ENCODE assay signal across 8 cellular contexts in the genomic region with DNA sequence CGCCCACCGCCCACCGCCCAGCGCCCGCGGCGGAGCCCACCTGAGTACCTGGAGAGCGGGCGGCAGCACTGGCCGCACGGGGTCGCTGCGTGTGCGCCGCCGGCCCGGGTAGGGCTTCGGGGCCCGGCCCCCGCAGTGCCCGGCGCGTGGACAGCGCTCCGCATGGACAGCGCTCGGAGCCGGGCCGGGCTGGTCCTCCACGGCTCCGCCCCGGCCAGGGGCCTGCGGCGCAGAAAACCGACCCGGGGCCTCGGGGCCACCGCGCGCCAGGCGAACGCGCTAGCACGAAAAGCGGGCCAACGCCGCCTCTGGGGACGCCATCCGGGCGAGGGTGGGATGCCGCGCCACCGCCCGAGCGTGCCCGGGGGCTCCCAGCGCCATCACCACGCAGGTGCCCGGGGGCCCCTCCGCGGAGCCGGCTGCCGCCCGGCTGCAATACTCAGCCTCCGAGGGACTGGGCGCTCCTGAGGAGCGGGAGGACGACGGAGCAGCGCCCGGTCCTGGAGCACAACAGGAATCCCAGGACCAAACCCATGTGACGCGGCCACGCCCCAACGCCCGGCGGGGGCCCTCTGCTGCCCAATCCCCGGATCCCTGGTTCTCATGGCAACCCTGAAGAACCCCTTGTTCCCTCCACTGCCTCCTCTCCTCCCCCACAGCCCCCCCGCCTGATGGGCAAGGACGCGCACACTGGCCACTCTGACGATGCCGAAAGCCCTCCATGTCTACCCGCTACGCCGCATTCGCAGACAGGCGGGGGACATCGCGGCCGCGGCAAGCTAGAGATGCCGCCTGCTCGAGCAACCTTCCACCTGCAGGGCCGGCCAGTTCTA. TPM values are rescaled to one million over a fixed set of nuclear protein-coding genes. Genes with fewer than 3 reads are reported as not detected.
DNase-seq lines count a peak whose midpoint lies in the region; ATAC-seq and TF ChIP-seq lines count a peak whose summit lies in the region.

A gene (minus strand): TSS at position 521 of the 833 bp plus-strand sequence. CDS start 50,574 bp downstream, outside the sequence.

- CTCF ChIA-PET in AG04450 (lab: Charles Lee) = no interaction called here

- H3F3A ChIP-seq in neural progenitor cell (ENCODE audit: low read depth) = peaks cover 3% of the 10 kb centered on the region

- H3K4me1 Mint-ChIP-seq in activated naive CD4-positive, alpha-beta T cell treated with anti-CD3 and anti-CD28 coated beads, Interleukin-2, amount 50 U/mL, for 24 hours = peaks cover 29% of the 10 kb centered on the region
- H3K4me1 Mint-ChIP-seq in neural progenitor cell = peaks cover 33% of the 10 kb centered on the region

- H3K27me3 Mint-ChIP-seq in activated naive CD4-positive, alpha-beta T cell treated with anti-CD3 and anti-CD28 coated beads, Interleukin-2, amount 50 U/mL, for 24 hours = peaks cover 14% of the 10 kb centered on the region
- peaks cover 9% of the 10 kb centered on the region for H3K27me3 Mint-ChIP-seq in neural progenitor cell (ENCODE audit: insufficient read depth, low read depth)

- peaks cover 15% of the 10 kb centered on the region for H3K4me1 ChIP-seq in neural progenitor cell

- H3K4me2 ChIP-seq in neural progenitor cell = peak within 1 kb of the TSS; percentile 82

- H3K79me2 ChIP-seq in neural progenitor cell (ENCODE audit: low read depth) = peaks cover 88% of the 10 kb centered on the region

- H3K9me3 Mint-ChIP-seq in activated naive CD4-positive, alpha-beta T cell treated with anti-CD3 and anti-CD28 coated beads, Interleukin-2, amount 50 U/mL, for 24 hours = no peaks in the 10 kb centered on the region
- peaks cover 63% of the 10 kb centered on the region for H3K9me3 Mint-ChIP-seq in neural progenitor cell

- DNase-seq in AG04450 (ENCODE audit: low read depth, low spot score) (no peak), HT1080 (ENCODE audit: low read depth) (no peak), glomerular visceral epithelial cell (ENCODE audit: extremely low spot score) (peak; percentile 36), neural progenitor cell (ENCODE audit: low spot score) (peak; percentile 84), NCI-H1048 (lab: John Stamatoyannopoulos, UW) (no peak), NCI-H226 (no peak)

- H3K4me3 Mint-ChIP-seq in activated naive CD4-positive, alpha-beta T cell treated with anti-CD3 and anti-CD28 coated beads, Interleukin-2, amount 50 U/mL, for 24 hours = peak within 1 kb of the TSS; percentile 76
- peak within 1 kb of the TSS; percentile 93 for H3K4me3 Mint-ChIP-seq in neural progenitor cell

- no peaks in the 10 kb centered on the region for H3K36me3 ChIP-seq in neural progenitor cell

- H3K27ac Mint-ChIP-seq in activated naive CD4-positive, alpha-beta T cell treated with anti-CD3 and anti-CD28 coated beads, Interleukin-2, amount 50 U/mL, for 24 hours = no peak within 1 kb of the TSS
- peak within 1 kb of the TSS; percentile 55 for H3K27ac Mint-ChIP-seq in neural progenitor cell

- no peak within 1 kb of the TSS for H3K9ac ChIP-seq in neural progenitor cell

- H3K36me3 Mint-ChIP-seq in activated naive CD4-positive, alpha-beta T cell treated with anti-CD3 and anti-CD28 coated beads, Interleukin-2, amount 50 U/mL, for 24 hours = peaks cover 2% of the 10 kb centered on the region
- peaks cover 71% of the 10 kb centered on the region for H3K36me3 Mint-ChIP-seq in neural progenitor cell

- TF ChIP-seq CTCF in AG04450 (IDR thresholded peaks at IDR 0.05; ENCODE audit: low read depth, low read length) (peak; percentile 33; the same call in 1 of the 2 replicates), neural progenitor cell (IDR thresholded peaks at IDR 0.05) (peak; percentile 34)

- H3K4me3 ChIP-seq in AG04450 (ENCODE audit: low read depth, low read length) (peak within 1 kb of the TSS; percentile 52), neural progenitor cell (peak within 1 kb of the TSS; percentile 65)

- peaks cover 26% of the 10 kb centered on the region for H4K20me1 ChIP-seq in neural progenitor cell (ENCODE audit: low read depth)

- POLR2A ChIA-PET in AG04450 (lab: Yijun Ruan, JAX) = no interaction called here

- H3K9me3 ChIP-seq in AG04450 (ENCODE audit: control insufficient read depth, insufficient read depth, low read length) (peaks cover 8% of the 10 kb centered on the region; the same call in 1 of the 2 replicates), neural progenitor cell (ENCODE audit: low read depth) (no peaks in the 10 kb centered on the region)

- ATAC-seq in HG03342 (IDR thresholded peaks at IDR 0.05; ENCODE audit: unreplicated experiment) = no peak

- H3K27ac ChIP-seq in AG04450 (ENCODE audit: low read depth, low read length) (no peak within 1 kb of the TSS), neural progenitor cell (no peak within 1 kb of the TSS)

- H2AFZ ChIP-seq in neural progenitor cell (replicated peaks) = peak within 1 kb of the TSS; percentile 82

- H3K27me3 ChIP-seq in AG04450 (ENCODE audit: control insufficient read depth, insufficient read depth, low read length) = no peaks in the 10 kb centered on the region
- H3K27me3 ChIP-seq in neural progenitor cell = no peaks in the 10 kb centered on the region

RNA-seq across cellular contexts. Expression of the gene that starts here (rescaled TPM):
- polyA plus RNA-seq in AG04450 (2011; rRNA removed) = 8.0 and 12.1 TPM in 2 replicates
- polyA minus RNA-seq in AG04450 (2011; rRNA and poly(A)+ RNA removed) = 29.2 and 30.9 TPM in 2 replicates
- 11.6 and 18.2 TPM in 2 replicates for total RNA-seq in HT1080 (2014; rRNA removed; shearing (Covaris generic))
- 23.3 and 23.7 TPM in 2 replicates for polyA plus RNA-seq in HT1080 (2015; cell fraction: cytosol; rRNA removed)
- 27.8 and 31.7 TPM in 2 replicates for polyA plus RNA-seq in HT1080 (2015; cell fraction: nucleus; rRNA removed)
- total RNA-seq in neural progenitor cell (ENCODE audit: low replicate concordance) = 33.9 and 53.9 TPM in 2 replicates

Comparison
In these comparisons a context has a peak if more than half of its experiments do, and no peak if none do; other contexts are left out.
1. DNase-seq: peak in glomerular visceral epithelial cell (single experiment) and neural progenitor cell (single experiment); none in AG04450 (single experiment), HT1080 (single experiment), NCI-H1048 (single experiment) and NCI-H226 (single experiment).